Comparison of ENCODE assay signal across 10 cellular contexts in genomic region chr16:56616608-56617211, GRCh38. TPM values are rescaled to one million over a fixed set of nuclear protein-coding genes. Genes with fewer than 3 reads are reported as not detected.
DNase-seq lines count a peak whose midpoint lies in the region; ATAC-seq and TF ChIP-seq lines count a peak whose summit lies in the region.
"Had no signal": no experiment of that assay in that cellular context is flagged by ENCODE, and none has a peak within 500 bp of the region (broad histone marks: within the 10 kb centered on the region; RNA-seq: fewer than 3 reads in every experiment).

No MANE protein-coding gene starts in this region.

- H3K79me2 ChIP-seq in parathyroid adenoma: no peaks in the 10 kb centered on the region

- H3K4me3 ChIP-seq in CD8-positive, alpha-beta T cell (ENCODE audit: low read depth, low read length): peak overlapping the region; percentile 27
- H3K4me3 ChIP-seq in adipocyte (ENCODE audit: low read length) (peak overlapping the region; percentile 78), parathyroid adenoma (ENCODE audit: low read depth, low read length) (no peak overlapping the region)

- H3K9me3 ChIP-seq in CD8-positive, alpha-beta T cell (ENCODE audit: low read length): no peaks in the 10 kb centered on the region
- H3K9me3 ChIP-seq in adipocyte (ENCODE audit: control insufficient read depth, low read length): no peaks in the 10 kb centered on the region
- H3K9me3 ChIP-seq in parathyroid adenoma (ENCODE audit: control insufficient read depth, low read length): no peaks in the 10 kb centered on the region

- no peak for DNase-seq in CD8-positive, alpha-beta T cell
- DNase-seq in adipocyte (ENCODE audit: low read depth) (no peak), left ventricle myocardium superior (no peak), NCI-H1092 (lab: John Stamatoyannopoulos, UW) (no peak), HuH-7.5 (ENCODE audit: low spot score) (no peak), posterior cingulate gyrus (no peak)
- DNase-seq: GDM1, NCI-H2107 had no signal

- CTCF ChIA-PET in CD8-positive, alpha-beta T cell (lab: Charles Lee): interaction anchor here (1.1 to 1.5 kb wide), 2 partner anchors 20 to 67 kb away, joined by 3 read pairs; no protein-coding TSS in a partner anchor

- no peaks in the 10 kb centered on the region for H3K36me3 Mint-ChIP-seq in CD8-positive, alpha-beta T cell

- H3K4me2 ChIP-seq in parathyroid adenoma (ENCODE audit: low read length): peak overlapping the region; percentile 35

- TF ChIP-seq CTCF in CD8-positive, alpha-beta T cell (IDR thresholded peaks at IDR 0.05): no peak
- no peak for TF ChIP-seq CTCF in parathyroid adenoma (IDR thresholded peaks at IDR 0.05)

- H3K9ac ChIP-seq in adipocyte (ENCODE audit: low read length) (peak overlapping the region; percentile 81), parathyroid adenoma (no peak overlapping the region)

- peak overlapping the region; percentile 85 for H2AFZ ChIP-seq in parathyroid adenoma

- no peaks in the 10 kb centered on the region for H3K36me3 ChIP-seq in CD8-positive, alpha-beta T cell (ENCODE audit: insufficient read depth, low read length)
- H3K36me3 ChIP-seq in adipocyte (ENCODE audit: control insufficient read depth, insufficient read depth, low read length, severe bottlenecking) (no peaks in the 10 kb centered on the region), parathyroid adenoma (ENCODE audit: control insufficient read depth, insufficient read depth, low read length) (no peaks in the 10 kb centered on the region)

- POLR2A ChIA-PET in CD8-positive, alpha-beta T cell (lab: Charles Lee): interaction anchor here (1.2 kb wide), 1 partner anchor 91 kb away, joined by 3 read pairs; no protein-coding TSS in a partner anchor

- intact Hi-C loops in CD8-positive, alpha-beta T cell (cut with DNase I, micrococcal nuclease): no loop called here
- intact Hi-C loops in left ventricle myocardium superior (cut with micrococcal nuclease) (no loop called here), posterior cingulate gyrus (cut with DNase I) (no loop called here)

- peaks cover 9% of the 10 kb centered on the region for H3K4me1 ChIP-seq in CD8-positive, alpha-beta T cell (ENCODE audit: insufficient read depth, low read length)
- H3K4me1 ChIP-seq in adipocyte (ENCODE audit: control insufficient read depth, insufficient read depth, low read length) (peaks cover 21% of the 10 kb centered on the region), parathyroid adenoma (peaks cover 6% of the 10 kb centered on the region)

- H3K27ac Mint-ChIP-seq in CD8-positive, alpha-beta T cell: no peak overlapping the region

- peaks cover 7% of the 10 kb centered on the region for H3K27me3 Mint-ChIP-seq in CD8-positive, alpha-beta T cell (ENCODE audit: low read depth)

- ATAC-seq in CD8-positive, alpha-beta T cell: no peak
- ATAC-seq in left ventricle myocardium superior (peak; percentile 10), GM21529 (IDR thresholded peaks at IDR 0.05; ENCODE audit: unreplicated experiment) (no peak)

- H3K27me3 ChIP-seq in CD8-positive, alpha-beta T cell (ENCODE audit: insufficient read depth, low read length): no peaks in the 10 kb centered on the region
- no peaks in the 10 kb centered on the region for H3K27me3 ChIP-seq in adipocyte (replicated peaks; ENCODE audit: control insufficient read depth, insufficient read depth, low read length)
- H3K27me3 ChIP-seq in parathyroid adenoma (ENCODE audit: control insufficient read depth, insufficient read depth, low read length): no peaks in the 10 kb centered on the region

- peaks cover 11% of the 10 kb centered on the region for H3K4me1 Mint-ChIP-seq in CD8-positive, alpha-beta T cell (ENCODE audit: low read depth)

- H3K9me3 Mint-ChIP-seq in CD8-positive, alpha-beta T cell: no peaks in the 10 kb centered on the region

- peak overlapping the region; percentile 75 for H3K4me3 Mint-ChIP-seq in CD8-positive, alpha-beta T cell

- H3K27ac ChIP-seq in CD8-positive, alpha-beta T cell (ENCODE audit: low read depth, low read length): no peak overlapping the region
- H3K27ac ChIP-seq in parathyroid adenoma: no peak overlapping the region

RNA-seq across cellular contexts. Expression of gene MT2A, which starts 8.3 kb away (rescaled TPM):
- 10 to 100 TPM; 71.0 to 95.7 TPM for total RNA-seq in CD8-positive, alpha-beta T cell
- 86.3 TPM for total RNA-seq in left ventricle myocardium superior

RNA-seq across cellular contexts. Expression of gene MT1E, which starts 8.9 kb away (rescaled TPM):
- 1 to 10 TPM; 3.0 to 5.5 TPM for total RNA-seq in CD8-positive, alpha-beta T cell
- total RNA-seq in left ventricle myocardium superior: 123 TPM

RNA-seq across cellular contexts. Expression of gene MT1M, which starts 15.7 kb away (rescaled TPM):
- not detected for total RNA-seq in CD8-positive, alpha-beta T cell
- 6.8 TPM for total RNA-seq in left ventricle myocardium superior

RNA-seq across cellular contexts. Expression of gene MT1A, which starts 21.8 kb away (rescaled TPM):
- not detected for total RNA-seq in CD8-positive, alpha-beta T cell
- total RNA-seq in left ventricle myocardium superior: 2.3 TPM

RNA-seq across cellular contexts. Expression of gene MT3, which starts 27.4 kb away (rescaled TPM):
- total RNA-seq in CD8-positive, alpha-beta T cell: 1 to 10 TPM in 1 of 2 experiments, under 1 TPM in 1; 1.00 to 1.8 TPM
- 3.8 TPM for total RNA-seq in left ventricle myocardium superior

Comparison
In these comparisons a context has a peak if more than half of its experiments do, and no peak if none do; other contexts are left out.
1. RNA of gene MT1E, which starts 8.9 kb away (total RNA-seq): 123 TPM in left ventricle myocardium superior (single experiment); 3.0 to 5.5 TPM in CD8-positive, alpha-beta T cell; every median in the first group is over 10 times any median in the second.